In the genomic region with DNA sequence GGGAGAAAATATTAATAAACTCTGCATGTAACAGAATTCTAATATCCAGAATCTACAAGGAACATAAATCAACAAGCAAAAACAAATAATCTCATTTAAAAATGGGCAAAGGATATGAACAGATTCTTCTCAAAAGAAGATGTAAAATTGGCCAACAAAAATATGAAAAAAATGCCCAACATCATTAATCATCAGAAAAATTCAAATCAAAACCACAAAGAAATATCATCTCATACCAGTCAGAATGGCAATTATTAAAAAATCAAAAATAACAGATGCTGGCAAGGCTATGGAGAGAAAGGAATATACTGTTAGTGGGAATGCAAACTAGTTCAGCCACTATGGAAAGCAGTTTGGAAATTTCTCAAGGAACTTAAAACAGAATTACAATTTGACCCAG, we compare ENCODE assay signal across 18 cellular contexts.
"Had no signal": no experiment of that assay in that cellular context is flagged by ENCODE, and none has a peak within 500 bp of the region (broad histone marks: within the 10 kb centered on the region; RNA-seq: fewer than 3 reads in every experiment).

No MANE protein-coding gene starts in this region.

- H3K9ac ChIP-seq: SK-N-SH had no signal

- H3K9me3 ChIP-seq: SK-N-SH had no signal

- DNase-seq: Karpas-422, KBM-7, MV-4-11, NCI-H1048, NCI-H1105, NCI-H1417, NCI-H1436 treated with DMSO at 0.1 percent for 48 hours, NCI-H1694, NCI-H187 treated with DMSO at 0.1 percent for 48 hours, NCI-H2029 treated with DMSO at 0.1 percent for 48 hours, NCI-H2171 treated with DMSO at 0.1 percent for 48 hours, NCI-H524, NCI-H526 treated with DMSO at 0.1 percent for 48 hours, NCI-H774, RPMI8226, SHP77, SK-N-SH, SW 1271 had no signal

- H3K4me2 ChIP-seq: SK-N-SH had no signal
